ENCODE assay signal across 8 cellular contexts in genomic region chr12:103841690-103842584, GRCh38. TPM values are rescaled to one million over a fixed set of nuclear protein-coding genes. Genes with fewer than 3 reads are reported as not detected.
DNase-seq lines count a peak whose midpoint lies in the region; ATAC-seq and TF ChIP-seq lines count a peak whose summit lies in the region.

No MANE protein-coding gene starts in this region.

- no peaks in the 10 kb centered on the region for H3K9me3 ChIP-seq in CD4-positive, CD25-positive, alpha-beta regulatory T cell (ENCODE audit: control insufficient read depth in 2 of 2, low read length in 2 of 2)

- H3K27me3 Mint-ChIP-seq in CD4-positive, CD25-positive, alpha-beta regulatory T cell: peaks cover 6% of the 10 kb centered on the region

- H3K36me3 Mint-ChIP-seq in CD4-positive, CD25-positive, alpha-beta regulatory T cell: peaks cover 3% of the 10 kb centered on the region

- in situ Hi-C loops in brain microvascular endothelial cell (cut with HindIII; ENCODE audit: low pct_ligation_motif_present, low sequenced_read_pairs): no loop called here

- peak in 2 of 3 donors; percentile 14 to 27 for DNase-seq in CD4-positive, CD25-positive, alpha-beta regulatory T cell
- DNase-seq in LoVo (ENCODE audit: low spot score) (peak; percentile 91), T-helper 1 cell (peak in 3 of 5 donors; percentile 8 to 30 (median 10)), brain microvascular endothelial cell (peak; percentile 67), iris pigment epithelial cell (ENCODE audit: low read depth) (peak; percentile 89)
- DNase-seq in stimulated activated CD4-positive, alpha-beta T cell treated with anti-CD3 and anti-CD28 coated beads, Interleukin-2, amount 100 ng/mL, for 24 hours: peak; percentile 22 to 43

- peaks cover 16% of the 10 kb centered on the region for H3K4me1 ChIP-seq in CD4-positive, CD25-positive, alpha-beta regulatory T cell (ENCODE audit: control insufficient read depth, insufficient read depth, low read length, poor library complexity, severe bottlenecking)

- peak; percentile 5 for TF ChIP-seq CTCF in brain microvascular endothelial cell (IDR thresholded peaks at IDR 0.05; ENCODE audit: low read depth, low read length, missing control alignments)

- peak in 1 of 2 donors; percentile 1 for ATAC-seq in CD4-positive, CD25-positive, alpha-beta regulatory T cell (ENCODE audit: low read depth in 2 of 2)
- ATAC-seq in GM21528 (IDR thresholded peaks at IDR 0.05; ENCODE audit: low FRiP score, unreplicated experiment) (peak; percentile 22), GM18858 (IDR thresholded peaks at IDR 0.05; ENCODE audit: unreplicated experiment) (no peak)

- H3K4me3 ChIP-seq in CD4-positive, CD25-positive, alpha-beta regulatory T cell (ENCODE audit: low read depth, low read length): no peak overlapping the region
- peak overlapping the region; percentile 69 for H3K4me3 ChIP-seq in brain microvascular endothelial cell (ENCODE audit: low read depth, low read length)

- peak overlapping the region; percentile 74 to 89 (median 80) for H3K4me3 Mint-ChIP-seq in CD4-positive, CD25-positive, alpha-beta regulatory T cell

- H3K9me3 Mint-ChIP-seq in CD4-positive, CD25-positive, alpha-beta regulatory T cell: no peaks in the 10 kb centered on the region

- H3K36me3 ChIP-seq in CD4-positive, CD25-positive, alpha-beta regulatory T cell (ENCODE audit: control insufficient read depth, insufficient read depth, low read length): no peaks in the 10 kb centered on the region
- H3K36me3 ChIP-seq in brain microvascular endothelial cell (replicated peaks): no peaks in the 10 kb centered on the region

- H3K27me3 ChIP-seq in CD4-positive, CD25-positive, alpha-beta regulatory T cell (ENCODE audit: control insufficient read depth, insufficient read depth, low read length): peaks cover 2% of the 10 kb centered on the region
- no peaks in the 10 kb centered on the region for H3K27me3 ChIP-seq in brain microvascular endothelial cell (replicated peaks)

- H3K4me1 Mint-ChIP-seq in CD4-positive, CD25-positive, alpha-beta regulatory T cell: peaks cover 5 to 24% (median 12%) of the 10 kb centered on the region in 4 donors

- no peak overlapping the region for H3K27ac ChIP-seq in CD4-positive, CD25-positive, alpha-beta regulatory T cell (ENCODE audit: insufficient read depth, low read length, poor library complexity, severe bottlenecking)
- H3K27ac ChIP-seq in brain microvascular endothelial cell: no peak overlapping the region

- peak overlapping the region in 2 of 3 donors; percentile 72 to 73 for H3K27ac Mint-ChIP-seq in CD4-positive, CD25-positive, alpha-beta regulatory T cell

RNA-seq across cellular contexts. Expression of gene NT5DC3, which starts 0.9 kb away (rescaled TPM):
- 4.7 TPM for total RNA-seq in CD4-positive, CD25-positive, alpha-beta regulatory T cell
- polyA plus RNA-seq in CD4-positive, CD25-positive, alpha-beta regulatory T cell: 1 to 10 TPM in 1 of 4 donors, under 1 TPM in 3; 0.08 to 1.1 (median 0.49) TPM

Comparison
In these comparisons a context has a peak if more than half of its experiments do, and no peak if none do; other contexts are left out.
1. DNase-seq: peak in every context shown above with its lines; median percentile 91 in LoVo; 89 in iris pigment epithelial cell; 67 in brain microvascular endothelial cell; 32 in stimulated activated CD4-positive, alpha-beta T cell treated with anti-CD3 and anti-CD28 coated beads, Interleukin-2, amount 100 ng/mL, for 24 hours; 20 in CD4-positive, CD25-positive, alpha-beta regulatory T cell; 10 in T-helper 1 cell.